1 cellular context compared by ENCODE assay signal in genomic region chr22:38250642-38251354, GRCh38.
TF ChIP-seq lines count a peak whose summit lies in the region.

No MANE protein-coding gene starts in this region.

TF ChIP-seq in IMR-90, 13 proteins besides CTCF, POLR2A, EP300 and RAD21:
- TF ChIP-seq MXI1 (IDR thresholded peaks at IDR 0.05; ENCODE audit: borderline replicate concordance, low read depth, low read length), result no peak
- no peak for TF ChIP-seq ELK1 (IDR thresholded peaks at IDR 0.05; ENCODE audit: borderline replicate concordance, low read depth, low read length)
- TF ChIP-seq NFE2L2 (IDR thresholded peaks at IDR 0.05; ENCODE audit: low read depth, low read length), result no peak
- no peak for TF ChIP-seq MAZ (IDR thresholded peaks at IDR 0.05; ENCODE audit: borderline replicate concordance, low read depth, low read length)
- no peak for TF ChIP-seq RCOR1 (IDR thresholded peaks at IDR 0.05; ENCODE audit: insufficient replicate concordance, low read length)
- no peak for TF ChIP-seq CHD1 (IDR thresholded peaks at IDR 0.05; ENCODE audit: low read depth, low read length)
- TF ChIP-seq SMC3 (IDR thresholded peaks at IDR 0.05; ENCODE audit: low read depth, low read length), result no peak
